22 cellular contexts compared by ENCODE assay signal in genomic region chr7:37481154-37481553, GRCh38. TPM values are rescaled to one million over a fixed set of nuclear protein-coding genes. Genes with fewer than 3 reads are reported as not detected.
DNase-seq lines count a peak whose midpoint lies in the region; ATAC-seq and TF ChIP-seq lines count a peak whose summit lies in the region.
"Had no signal": no experiment of that assay in that cellular context is flagged by ENCODE, and none has a peak within 500 bp of the region (broad histone marks: within the 10 kb centered on the region; RNA-seq: fewer than 3 reads in every experiment).

No MANE protein-coding gene starts in this region.

- no peak for TF ChIP-seq CTCF in neural progenitor cell (IDR thresholded peaks at IDR 0.05)

- no peak overlapping the region for H3K4me3 Mint-ChIP-seq in dendritic cell treated with granulocyte-macrophage colony-stimulating factor and Interleukin-4, amounts not matched to agents 40 ng/mL and 50 ng/mL, for 4 days
- no peak overlapping the region for H3K4me3 Mint-ChIP-seq in neural progenitor cell
- H3K4me3 Mint-ChIP-seq: CD4-positive, alpha-beta T cell had no signal

- H3K27me3 Mint-ChIP-seq in dendritic cell treated with granulocyte-macrophage colony-stimulating factor and Interleukin-4, amounts not matched to agents 40 ng/mL and 50 ng/mL, for 4 days = peaks cover 8% of the 10 kb centered on the region
- peaks cover 4% of the 10 kb centered on the region for H3K27me3 Mint-ChIP-seq in neural progenitor cell (ENCODE audit: insufficient read depth, low read depth)

- no peaks in the 10 kb centered on the region for H3K27me3 ChIP-seq in neural progenitor cell
- H3K27me3 ChIP-seq: BLaER1, MG63 had no signal

- H3K9me3 Mint-ChIP-seq in dendritic cell treated with granulocyte-macrophage colony-stimulating factor and Interleukin-4, amounts not matched to agents 40 ng/mL and 50 ng/mL, for 4 days = no peaks in the 10 kb centered on the region
- peaks cover under 1% of the 10 kb centered on the region for H3K9me3 Mint-ChIP-seq in neural progenitor cell
- H3K9me3 Mint-ChIP-seq: CD4-positive, alpha-beta T cell had no signal

- no peak overlapping the region for H3K9ac ChIP-seq in neural progenitor cell
- H3K9ac ChIP-seq: BLaER1 had no signal

- H3K4me1 Mint-ChIP-seq in dendritic cell treated with granulocyte-macrophage colony-stimulating factor and Interleukin-4, amounts not matched to agents 40 ng/mL and 50 ng/mL, for 4 days (ENCODE audit: low read depth) = peaks cover 21% of the 10 kb centered on the region
- H3K4me1 Mint-ChIP-seq in neural progenitor cell = no peaks in the 10 kb centered on the region

- intact Hi-C loops in dendritic cell treated with granulocyte-macrophage colony-stimulating factor and Interleukin-4, amounts not matched to agents 40 ng/mL and 50 ng/mL, for 4 days (cut with micrococcal nuclease) = no loop called here

- H3K27ac ChIP-seq in angular gyrus (ENCODE audit: low read depth, low read length) (peak overlapping the region; percentile 69), neural progenitor cell (no peak overlapping the region)
- H3K27ac ChIP-seq: A549, BLaER1 had no signal

- H3K79me2 ChIP-seq in neural progenitor cell (ENCODE audit: low read depth) = no peaks in the 10 kb centered on the region

- H2AFZ ChIP-seq in neural progenitor cell (replicated peaks) = peak overlapping the region; percentile 57

- H3K4me3 ChIP-seq in neural progenitor cell = no peak overlapping the region
- H3K4me3 ChIP-seq: A549, BLaER1, MG63 had no signal

- DNase-seq in neural progenitor cell (ENCODE audit: low spot score) = no peak
- peak; percentile 77 for DNase-seq in superior temporal gyrus (ENCODE audit: extremely low spot score)
- DNase-seq in DMS53 (lab: John Stamatoyannopoulos, UW) = no peak
- DNase-seq: Caco-2; CD4-positive, alpha-beta T cell; GOT3; Kasumi-1; MG63; NCI-H1417; NCI-H1694 treated with DMSO at 0.1 percent for 48 hours; NCI-H2081 treated with DMSO at 0.1 percent for 48 hours; NCI-H2171 treated with DMSO at 0.1 percent for 48 hours; NCI-H524 treated with DMSO at 0.1 percent for 48 hours; NCI-H82; SIG-M5 had no signal

- H3K36me3 ChIP-seq in neural progenitor cell = no peaks in the 10 kb centered on the region
- H3K36me3 ChIP-seq: BLaER1, MG63 had no signal

- H3K4me2 ChIP-seq in neural progenitor cell = no peak overlapping the region
- H3K4me2 ChIP-seq: A549, BLaER1 had no signal

- no peaks in the 10 kb centered on the region for H3F3A ChIP-seq in neural progenitor cell (ENCODE audit: low read depth)

- peak overlapping the region; percentile 39 for H3K27ac Mint-ChIP-seq in dendritic cell treated with granulocyte-macrophage colony-stimulating factor and Interleukin-4, amounts not matched to agents 40 ng/mL and 50 ng/mL, for 4 days
- H3K27ac Mint-ChIP-seq in neural progenitor cell = no peak overlapping the region
- H3K27ac Mint-ChIP-seq: CD4-positive, alpha-beta T cell had no signal

- ATAC-seq in HG02642 (IDR thresholded peaks at IDR 0.05; ENCODE audit: poor library complexity, unreplicated experiment) (no peak), GM19351 (IDR thresholded peaks at IDR 0.05; ENCODE audit: unreplicated experiment) (no peak)
- ATAC-seq: A549, Panc1 had no signal

- H3K4me1 ChIP-seq in neural progenitor cell = peaks cover 6% of the 10 kb centered on the region
- H3K4me1 ChIP-seq: A549, BLaER1, Caco-2 had no signal

- no peaks in the 10 kb centered on the region for H4K20me1 ChIP-seq in neural progenitor cell (ENCODE audit: low read depth)
- H4K20me1 ChIP-seq: BLaER1 had no signal

- no peaks in the 10 kb centered on the region for H3K36me3 Mint-ChIP-seq in dendritic cell treated with granulocyte-macrophage colony-stimulating factor and Interleukin-4, amounts not matched to agents 40 ng/mL and 50 ng/mL, for 4 days (ENCODE audit: low read depth)
- H3K36me3 Mint-ChIP-seq in neural progenitor cell = no peaks in the 10 kb centered on the region

- no peaks in the 10 kb centered on the region for H3K9me3 ChIP-seq in neural progenitor cell (ENCODE audit: low read depth)
- H3K9me3 ChIP-seq: A549, BLaER1, Caco-2, MG63 had no signal

RNA-seq across cellular contexts. Expression of gene ELMO1, which starts 32.5 kb away (rescaled TPM):
- total RNA-seq in neural progenitor cell (ENCODE audit: low replicate concordance) = 22.0 and 27.0 TPM in 2 replicates
